ENCODE assay signal across 25 cellular contexts in genomic region chr2:10271509-10271908, GRCh38. TPM values are rescaled to one million over a fixed set of nuclear protein-coding genes. Genes with fewer than 3 reads are reported as not detected.
DNase-seq lines count a peak whose midpoint lies in the region; ATAC-seq, FAIRE-seq and TF ChIP-seq lines count a peak whose summit lies in the region.
"Had no signal": no experiment of that assay in that cellular context is flagged by ENCODE, and none has a peak within 500 bp of the region (broad histone marks: within the 10 kb centered on the region; RNA-seq: fewer than 3 reads in every experiment).

No MANE protein-coding gene starts in this region.

- peaks cover 7% of the 10 kb centered on the region for H3K4me1 Mint-ChIP-seq in activated naive CD4-positive, alpha-beta T cell treated with anti-CD3 and anti-CD28 coated beads, Interleukin-2, amount 10 ng/mL, durations not matched to agents 7 days and 5 days
- no peaks in the 10 kb centered on the region for H3K4me1 Mint-ChIP-seq in type B pancreatic cell (ENCODE audit: unreplicated experiment)
- H3K4me1 Mint-ChIP-seq in activated T-helper 2 cell treated with anti-CD3 and anti-CD28 coated beads, Interferon-gamma antibody, Interleukin-2, Interleukin-4, amounts not matched to agents 10 μg/mL and 5 μg/mL and 100 μg/mL, durations not matched to agents 14 hours and 24 hours and 36 hours (ENCODE audit: low read depth), result peaks cover 4% of the 10 kb centered on the region

- FAIRE-seq in GM12878 (lab: Jason Lieb, UNC), result no peak

- TF ChIP-seq POLR2A in GM12878 (IDR thresholded peaks at IDR 0.05; ENCODE audit: low read depth, low read length), result no peak

- no peak overlapping the region for H3K4me3 ChIP-seq in GM12878
- H3K4me3 ChIP-seq: esophagus squamous epithelium, gastroesophageal sphincter, GM23338, right atrium auricular region, tibial artery had no signal

- no peak overlapping the region for H3K4me3 Mint-ChIP-seq in activated naive CD4-positive, alpha-beta T cell treated with anti-CD3 and anti-CD28 coated beads, Interleukin-2, amount 10 ng/mL, durations not matched to agents 7 days and 5 days
- H3K4me3 Mint-ChIP-seq in type B pancreatic cell, result no peak overlapping the region
- H3K4me3 Mint-ChIP-seq in activated T-helper 2 cell treated with anti-CD3 and anti-CD28 coated beads, Interferon-gamma antibody, Interleukin-2, Interleukin-4, amounts not matched to agents 10 μg/mL and 5 μg/mL and 100 μg/mL, durations not matched to agents 14 hours and 24 hours and 36 hours (ENCODE audit: low read depth), result no peak overlapping the region
- H3K4me3 Mint-ChIP-seq: activated B cell treated with CpG ODN at 0.5 μM for 24 hours; activated naive CD8-positive, alpha-beta T cell treated with anti-CD3 and anti-CD28 coated beads, Interleukin-2, amount 10 ng/mL, durations not matched to agents 7 days and 5 days; effector memory CD8-positive, alpha-beta T cell; GM23338 had no signal

- no TSS peak for BruUV-seq in GM12878 (replicated peaks; lab: Mats Ljungman, UMichigan)

- no peaks in the 10 kb centered on the region for H3K9me3 ChIP-seq in GM12878 (replicated peaks; ENCODE audit: control insufficient read depth, insufficient read depth, low read length)
- H3K9me3 ChIP-seq: esophagus squamous epithelium, gastroesophageal sphincter, right atrium auricular region, tibial artery had no signal

- intact Hi-C loops in GM12878 (cut with micrococcal nuclease; ENCODE audit: unreplicated experiment), result no loop called here
- intact Hi-C loops in activated T-helper 2 cell treated with anti-CD3 and anti-CD28 coated beads, Interferon-gamma antibody, Interleukin-2, Interleukin-4, amounts not matched to agents 10 μg/mL and 5 μg/mL and 100 μg/mL, durations not matched to agents 14 hours and 24 hours and 36 hours (cut with micrococcal nuclease), result loop anchor here (5.0 kb wide), 1 partner anchor 61 kb away; no protein-coding TSS in a partner anchor

- no peak overlapping the region for H2AFZ ChIP-seq in GM12878 (ENCODE audit: control insufficient read depth, low read depth, low read length)
- H2AFZ ChIP-seq: GM23338 had no signal

- H3K9ac ChIP-seq in GM12878 (ENCODE audit: control insufficient read depth, insufficient read depth, low read length), result no peak overlapping the region

- ATAC-seq in GM12878, result no peak
- ATAC-seq in left lobe of liver, result no peak
- ATAC-seq: effector memory CD8-positive, alpha-beta T cell; GM23338; naive thymus-derived CD4-positive, alpha-beta T cell had no signal

- no peaks in the 10 kb centered on the region for H3K36me3 Mint-ChIP-seq in activated naive CD4-positive, alpha-beta T cell treated with anti-CD3 and anti-CD28 coated beads, Interleukin-2, amount 10 ng/mL, durations not matched to agents 7 days and 5 days
- no peaks in the 10 kb centered on the region for H3K36me3 Mint-ChIP-seq in type B pancreatic cell
- H3K36me3 Mint-ChIP-seq in activated T-helper 2 cell treated with anti-CD3 and anti-CD28 coated beads, Interferon-gamma antibody, Interleukin-2, Interleukin-4, amounts not matched to agents 10 μg/mL and 5 μg/mL and 100 μg/mL, durations not matched to agents 14 hours and 24 hours and 36 hours (ENCODE audit: low read depth), result no peaks in the 10 kb centered on the region
- H3K36me3 Mint-ChIP-seq: activated naive CD8-positive, alpha-beta T cell treated with anti-CD3 and anti-CD28 coated beads, Interleukin-2, amount 10 ng/mL, durations not matched to agents 7 days and 5 days; naive thymus-derived CD4-positive, alpha-beta T cell had no signal

- no peak for TF ChIP-seq RAD21 in GM12878 (IDR thresholded peaks at IDR 0.05; ENCODE audit: insufficient read depth, low read depth, low read length)

- no peak overlapping the region for H3K4me2 ChIP-seq in GM12878 (ENCODE audit: control insufficient read depth, insufficient read depth)
- H3K4me2 ChIP-seq: GM23338 had no signal

- POLR2A ChIA-PET in GM12878 (lab: Charles Lee), result no interaction called here

- H3K27ac ChIP-seq in GM12878 (ENCODE audit: control insufficient read depth, insufficient read depth), result no peak overlapping the region
- H3K27ac ChIP-seq: esophagus squamous epithelium, gastroesophageal sphincter, right atrium auricular region, tibial artery had no signal

- H3K79me2 ChIP-seq in GM12878 (ENCODE audit: control insufficient read depth, insufficient read depth, low read length), result no peaks in the 10 kb centered on the region

- DNase-seq in activated naive CD4-positive, alpha-beta T cell treated with anti-CD3 and anti-CD28 coated beads, Interleukin-2, amount 10 ng/mL, durations not matched to agents 7 days and 5 days, result peak; percentile 13
- no peak for DNase-seq in activated naive CD4-positive, alpha-beta T cell treated with anti-CD3 and anti-CD28 coated beads, Interleukin-2, amount 50 U/mL, for 16 hours
- DNase-seq in GM12878 (ENCODE audit: low read depth, low spot score), result no peak
- DNase-seq in left lobe of liver (ENCODE audit: low spot score), result peak; percentile 31
- DNase-seq in type B pancreatic cell (ENCODE audit: extremely low spot score, unreplicated experiment), result peak; percentile 42
- no peak for DNase-seq in SIG-M5 treated with dmso at 0.1 percent for 504 hours (lab: John Stamatoyannopoulos, UW; ENCODE audit: unreplicated experiment)
- no peak for DNase-seq in 8988T
- no peak for DNase-seq in activated T-helper 2 cell treated with anti-CD3 and anti-CD28 coated beads, Interferon-gamma antibody, Interleukin-2, Interleukin-4, amounts not matched to agents 10 μg/mL and 5 μg/mL and 100 μg/mL, durations not matched to agents 14 hours and 24 hours and 36 hours (ENCODE audit: low spot score)
- DNase-seq: activated B cell treated with CpG ODN at 0.5 μM for 24 hours; activated CD4-positive, alpha-beta T cell treated with anti-CD3 and anti-CD28 coated beads, Interleukin-2, amount 50 U/mL, for 4 hours; activated naive CD8-positive, alpha-beta T cell treated with anti-CD3 and anti-CD28 coated beads, Interleukin-2, amount 10 ng/mL, durations not matched to agents 7 days and 5 days; Calu3; effector memory CD8-positive, alpha-beta T cell; esophagus squamous epithelium; IMR-90; naive thymus-derived CD4-positive, alpha-beta T cell; NCI-H1105 treated with DMSO at 0.1 percent for 48 hours; NCI-H524; stimulated activated CD4-positive, alpha-beta T cell treated with anti-CD3 and anti-CD28 coated beads, Interleukin-4, amount 100 ng/mL, for 24 hours; stimulated activated naive CD4-positive, alpha-beta T cell treated with Interleukin-2 at 50 U/mL for 16 hours; T1000; tibial artery had no signal

- no peaks in the 10 kb centered on the region for H3K4me1 ChIP-seq in GM12878 (ENCODE audit: control insufficient read depth, insufficient read depth, low read length)
- H3K4me1 ChIP-seq: esophagus squamous epithelium, gastroesophageal sphincter, right atrium auricular region had no signal

- H3K36me3 ChIP-seq in GM12878 (ENCODE audit: control insufficient read depth in 2 of 2, insufficient read depth in 2 of 2, low read length in 1 of 2), result no peaks in the 10 kb centered on the region
- H3K36me3 ChIP-seq: esophagus squamous epithelium, gastroesophageal sphincter, right atrium auricular region, tibial artery had no signal

- whole genome bisulfite sequencing in GM12878 (ENCODE audit: insufficient coverage, insufficient replicate concordance, low lambda C conversion rate, missing lambda C conversion rate), result 47% methylated on average over 15 of the region's 15 CpGs

- RAD21 ChIA-PET in GM12878 (lab: Charles Lee; ENCODE audit: unreplicated experiment), result interaction anchor here (0.7 to 3.4 kb wide), 4 partner anchors 33 to 195 kb away, joined by 3 to 49 read pairs (median 12); no protein-coding TSS in a partner anchor

- in situ Hi-C loops in GM12878 (cut with MboI), result no loop called here

- no peak for TF ChIP-seq EP300 in GM12878 (IDR thresholded peaks at IDR 0.05; ENCODE audit: borderline replicate concordance in 1 of 2, control insufficient read depth in 1 of 2, low read depth in 2 of 2, low read length in 2 of 2)

- SMC1A ChIA-PET in GM12878 (lab: Charles Lee; ENCODE audit: uncharacterized antibody, unreplicated experiment), result interaction anchor here (1.8 to 3.4 kb wide), 2 partner anchors 138 to 164 kb away, joined by 11 to 35 read pairs; no protein-coding TSS in a partner anchor

- CTCF ChIA-PET in activated naive CD4-positive, alpha-beta T cell treated with anti-CD3 and anti-CD28 coated beads, Interleukin-2, amount 10 ng/mL, durations not matched to agents 7 days and 5 days (lab: Charles Lee), result interaction anchor here (0.6 to 3.8 kb wide), 7 partner anchors 32 to 383 kb away, joined by 4 to 38 read pairs (median 6); no protein-coding TSS in a partner anchor
- CTCF ChIA-PET in GM12878 (lab: Yijun Ruan, JAX), result interaction anchor here (0.7 to 3.8 kb wide), 6 partner anchors 8 to 164 kb away, joined by 3 to 44 read pairs (median 6); no protein-coding TSS in a partner anchor

- H3K27ac Mint-ChIP-seq in activated naive CD4-positive, alpha-beta T cell treated with anti-CD3 and anti-CD28 coated beads, Interleukin-2, amount 10 ng/mL, durations not matched to agents 7 days and 5 days, result peak overlapping the region; percentile 9
- no peak overlapping the region for H3K27ac Mint-ChIP-seq in type B pancreatic cell
- H3K27ac Mint-ChIP-seq in activated T-helper 2 cell treated with anti-CD3 and anti-CD28 coated beads, Interferon-gamma antibody, Interleukin-2, Interleukin-4, amounts not matched to agents 10 μg/mL and 5 μg/mL and 100 μg/mL, durations not matched to agents 14 hours and 24 hours and 36 hours, result no peak overlapping the region
- H3K27ac Mint-ChIP-seq: activated B cell treated with CpG ODN at 0.5 μM for 24 hours; activated naive CD8-positive, alpha-beta T cell treated with anti-CD3 and anti-CD28 coated beads, Interleukin-2, amount 10 ng/mL, durations not matched to agents 7 days and 5 days; effector memory CD8-positive, alpha-beta T cell; GM23338 had no signal

- H4K20me1 ChIP-seq in GM12878 (ENCODE audit: control insufficient read depth, insufficient read depth), result no peaks in the 10 kb centered on the region

- no peaks in the 10 kb centered on the region for H3K9me3 Mint-ChIP-seq in activated naive CD4-positive, alpha-beta T cell treated with anti-CD3 and anti-CD28 coated beads, Interleukin-2, amount 10 ng/mL, durations not matched to agents 7 days and 5 days
- H3K9me3 Mint-ChIP-seq in type B pancreatic cell, result no peaks in the 10 kb centered on the region
- no peaks in the 10 kb centered on the region for H3K9me3 Mint-ChIP-seq in activated T-helper 2 cell treated with anti-CD3 and anti-CD28 coated beads, Interferon-gamma antibody, Interleukin-2, Interleukin-4, amounts not matched to agents 10 μg/mL and 5 μg/mL and 100 μg/mL, durations not matched to agents 14 hours and 24 hours and 36 hours
- H3K9me3 Mint-ChIP-seq: activated B cell treated with CpG ODN at 0.5 μM for 24 hours; activated naive CD8-positive, alpha-beta T cell treated with anti-CD3 and anti-CD28 coated beads, Interleukin-2, amount 10 ng/mL, durations not matched to agents 7 days and 5 days; effector memory CD8-positive, alpha-beta T cell; GM23338 had no signal

- H3K27me3 ChIP-seq in GM12878 (replicated peaks in 1 of 2; ENCODE audit: control insufficient read depth in 2 of 2, insufficient read depth in 2 of 2, low read length in 1 of 2), result peaks cover 0 to 1% of the 10 kb centered on the region in 2 experiments; a peak in 1 of 4 replicates
- H3K27me3 ChIP-seq: esophagus squamous epithelium, gastroesophageal sphincter, right atrium auricular region, tibial artery had no signal

- H3K27me3 Mint-ChIP-seq in activated naive CD4-positive, alpha-beta T cell treated with anti-CD3 and anti-CD28 coated beads, Interleukin-2, amount 10 ng/mL, durations not matched to agents 7 days and 5 days, result peaks cover 22% of the 10 kb centered on the region
- no peaks in the 10 kb centered on the region for H3K27me3 Mint-ChIP-seq in type B pancreatic cell
- H3K27me3 Mint-ChIP-seq in activated T-helper 2 cell treated with anti-CD3 and anti-CD28 coated beads, Interferon-gamma antibody, Interleukin-2, Interleukin-4, amounts not matched to agents 10 μg/mL and 5 μg/mL and 100 μg/mL, durations not matched to agents 14 hours and 24 hours and 36 hours (ENCODE audit: low read depth), result no peaks in the 10 kb centered on the region
- H3K27me3 Mint-ChIP-seq: activated naive CD8-positive, alpha-beta T cell treated with anti-CD3 and anti-CD28 coated beads, Interleukin-2, amount 10 ng/mL, durations not matched to agents 7 days and 5 days; effector memory CD8-positive, alpha-beta T cell; naive thymus-derived CD4-positive, alpha-beta T cell had no signal

- TF ChIP-seq CTCF in GM12878 (IDR thresholded peaks at IDR 0.05 in 2 of 3, conservative IDR thresholded peaks at IDR 0.05 in 1 of 3; ENCODE audit: control insufficient read depth in 2 of 3, extremely low read depth in 1 of 3, insufficient read depth in 1 of 3, low read depth in 3 of 3, low read length in 3 of 3) (no peak), type B pancreatic cell (conservative IDR thresholded peaks at IDR 0.05) (no peak)

RNA-seq across cellular contexts. Expression of gene HPCAL1, which starts 31.2 kb away (rescaled TPM):
- 12.7 and 16.1 TPM in 2 replicates for total RNA-seq in GM12878 (2013; cell fraction: nucleolus; rRNA removed)
- total RNA-seq in GM12878 (2014; rRNA removed) (7.4 and 8.1 TPM in 2 replicates), GM12878 (2014; rRNA removed; fragmentation: Illumina TruSeq; extraction: Trizol) (2.1 and 3.0 TPM in 2 replicates), GM12878 (2021) (10.0 and 10.8 TPM in 2 replicates), left lobe of liver (27.5 TPM), type B pancreatic cell (ENCODE audit: low replicate concordance) (13.4 and 17.8 TPM in 2 replicates)
- polyA plus RNA-seq in GM12878 (2011; ENCODE audit: low read depth), result 3.1 TPM
- polyA plus RNA-seq in GM12878 (2011; rRNA removed) (6.8 and 12.8 TPM in 2 replicates), GM12878 (2014; fragmentation: Illumina TruSeq; extraction: Trizol) (0.62 and 3.1 TPM in 2 replicates), GM12878 (2014; fragmentation: Nextera tagmentation; extraction: Ambion mirVana) (1 to 10 TPM in 1 of 2 experiments, under 1 TPM in 1; 0.40 to 1.3 TPM), GM12878 (2014; rRNA removed) (8.7 and 9.4 TPM in 2 replicates), GM12878 (2016; fragmentation: Nextera tagmentation; extraction: Ambion mirVana) (1 to 10 TPM; 7.8 to 8.6 TPM)
- 19.1 and 22.8 TPM in 2 replicates for polyA plus RNA-seq in GM12878 (2011; cell fraction: cytosol; rRNA removed)
- 26.8 and 28.8 TPM in 2 replicates for polyA plus RNA-seq in GM12878 (2011; cell fraction: nucleus; rRNA removed)
- 8.6 and 12.5 TPM in 2 replicates for polyA plus RNA-seq in GM12878 (2012)
- polyA minus RNA-seq in GM12878 (2011; rRNA and poly(A)+ RNA removed), result 8.8 and 9.0 TPM in 2 replicates
- 6.9 and 8.6 TPM in 2 replicates for polyA minus RNA-seq in GM12878 (2011; cell fraction: cytosol; rRNA and poly(A)+ RNA removed)
- 6.5 and 10.8 TPM in 2 replicates for polyA minus RNA-seq in GM12878 (2011; cell fraction: nucleus; rRNA and poly(A)+ RNA removed)
- 102 and 110 TPM in 2 replicates for total RNA-seq in activated T-helper 2 cell treated with anti-CD3 and anti-CD28 coated beads, Interferon-gamma antibody, Interleukin-2, Interleukin-4, amounts not matched to agents 10 μg/mL and 5 μg/mL and 100 μg/mL, durations not matched to agents 14 hours and 24 hours and 36 hours

Comparison
In these comparisons a context has a peak if more than half of its experiments do, and no peak if none do; other contexts are left out.
1. DNase-seq: peak in activated naive CD4-positive, alpha-beta T cell treated with anti-CD3 and anti-CD28 coated beads, Interleukin-2, amount 10 ng/mL, durations not matched to agents 7 days and 5 days (single experiment), left lobe of liver (single experiment) and type B pancreatic cell (single experiment); none in activated naive CD4-positive, alpha-beta T cell treated with anti-CD3 and anti-CD28 coated beads, Interleukin-2, amount 50 U/mL, for 16 hours (single experiment), GM12878 (single experiment), SIG-M5 treated with dmso at 0.1 percent for 504 hours (single experiment), 8988T (single experiment) and activated T-helper 2 cell treated with anti-CD3 and anti-CD28 coated beads, Interferon-gamma antibody, Interleukin-2, Interleukin-4, amounts not matched to agents 10 μg/mL and 5 μg/mL and 100 μg/mL, durations not matched to agents 14 hours and 24 hours and 36 hours (single experiment).